In genomic region chr2:227479865-227480475, GRCh38 we compare ENCODE assay signal across 9 cellular contexts. TPM values are rescaled to one million over a fixed set of nuclear protein-coding genes. Genes with fewer than 3 reads are reported as not detected.
DNase-seq lines count a peak whose midpoint lies in the region; ATAC-seq and TF ChIP-seq lines count a peak whose summit lies in the region.
"Had no signal": no experiment of that assay in that cellular context is flagged by ENCODE, and none has a peak within 500 bp of the region (broad histone marks: within the 10 kb centered on the region; RNA-seq: fewer than 3 reads in every experiment).

No MANE protein-coding gene starts in this region.

- H3K79me2 ChIP-seq in mesendoderm (ENCODE audit: control insufficient read depth, insufficient read depth, low read length), result peaks cover 70% of the 10 kb centered on the region

- TSS peak; percentile 3 for BruUV-seq in Panc1 (replicated peaks; lab: Mats Ljungman, UMichigan)

- in situ Hi-C loops in Panc1 (cut with HindIII; ENCODE audit: low pct_unique_long_range_greater_than_20kb, low sequenced_read_pairs), result no loop called here

- POLR2A ChIA-PET in HEK293 (lab: Yijun Ruan, JAX) (no interaction called here), Panc1 (lab: Charles Lee) (interaction anchor here (0.6 kb wide), 1 partner anchor 1793 kb away, joined by 4 read pairs; no protein-coding TSS in a partner anchor)

- H3K27me3 ChIP-seq in Panc1 (ENCODE audit: control insufficient read depth, insufficient read depth, low read length) (no peaks in the 10 kb centered on the region), WERI-Rb-1 (ENCODE audit: insufficient read depth, low read depth, severe bottlenecking) (no peaks in the 10 kb centered on the region), mesendoderm (ENCODE audit: insufficient read depth, low read length, poor library complexity) (no peaks in the 10 kb centered on the region)
- H3K27me3 ChIP-seq: BLaER1 treated with 17β-estradiol and CSF1 and Interleukin-3, amounts not matched to agents 10 nM and 100 nM had no signal

- H2BK5ac ChIP-seq in mesendoderm (ENCODE audit: low read length), result no peak overlapping the region

- no peak overlapping the region for H3K4ac ChIP-seq in mesendoderm (ENCODE audit: low read depth, low read length)

- no peak overlapping the region for H3K23ac ChIP-seq in mesendoderm (ENCODE audit: low read length)

- CTCF ChIA-PET in HEK293 (lab: Yijun Ruan, JAX), result interaction anchor here (0.6 to 1.9 kb wide), 13 partner anchors 12 to 1121 kb away, joined by 3 to 10 read pairs (median 4); no protein-coding TSS in a partner anchor
- CTCF ChIA-PET in Panc1 (lab: Charles Lee), result interaction anchor here (0.8 kb wide), 1 partner anchor 180 kb away, joined by 3 read pairs; no protein-coding TSS in a partner anchor

- no peak overlapping the region for H2BK120ac ChIP-seq in mesendoderm (ENCODE audit: low read depth, low read length)

- H3K27ac ChIP-seq in HEK293 (ENCODE audit: extremely low read depth, low read depth, low read length) (no peak overlapping the region), Panc1 (ENCODE audit: low read length) (no peak overlapping the region), WERI-Rb-1 (no peak overlapping the region), mesendoderm (ENCODE audit: low read depth, low read length) (no peak overlapping the region)
- H3K27ac ChIP-seq: BLaER1 treated with 17β-estradiol and CSF1 and Interleukin-3, amounts not matched to agents 10 nM and 100 nM had no signal

- H3K4me1 Mint-ChIP-seq in type B pancreatic cell (ENCODE audit: unreplicated experiment), result peaks cover 19% of the 10 kb centered on the region

- no peak overlapping the region for H3K4me2 ChIP-seq in mesendoderm (ENCODE audit: low read length)

- no peak overlapping the region for H3K9ac ChIP-seq in mesendoderm (ENCODE audit: low read length)

- no peak overlapping the region for H3K4me3 ChIP-seq in HEK293 (ENCODE audit: low read depth, low read length)
- no peak overlapping the region for H3K4me3 ChIP-seq in Panc1 (ENCODE audit: low read depth in 2 of 2, low read length in 2 of 2)
- H3K4me3 ChIP-seq in fibroblast of the aortic adventitia (ENCODE audit: low read depth, low read length), result no peak overlapping the region
- no peak overlapping the region for H3K4me3 ChIP-seq in WERI-Rb-1 (ENCODE audit: low read depth, low read length)
- H3K4me3 ChIP-seq in mesendoderm (ENCODE audit: low read length), result no peak overlapping the region
- H3K4me3 ChIP-seq: BLaER1 treated with 17β-estradiol and CSF1 and Interleukin-3, amounts not matched to agents 10 nM and 100 nM had no signal

- peak overlapping the region; percentile 44 for H3K4me3 Mint-ChIP-seq in type B pancreatic cell

- WGBS in mesendoderm (ENCODE audit: extremely low coverage, insufficient coverage, low lambda C conversion rate), result no CpG with 5 or more reads among the region's 2 CpGs

- no peak overlapping the region for H2AK5ac ChIP-seq in mesendoderm (ENCODE audit: low read length)

- DNase-seq in NCI-H2227 treated with DMSO at 0.1 percent for 48 hours (lab: John Stamatoyannopoulos, UW) (peak; percentile 9), NCI-H2227 (lab: John Stamatoyannopoulos, UW; ENCODE audit: unreplicated experiment) (no peak), Panc1 (ENCODE audit: low read depth, low spot score) (no peak), fibroblast of the aortic adventitia (ENCODE audit: low read depth) (peak; percentile 80), type B pancreatic cell (ENCODE audit: extremely low spot score, unreplicated experiment) (no peak), WERI-Rb-1 (no peak), mesendoderm (no peak)

- H3K79me1 ChIP-seq in mesendoderm (ENCODE audit: low read length), result peaks cover 5% of the 10 kb centered on the region

- intact Hi-C loops in Panc1 (cut with micrococcal nuclease; ENCODE audit: unreplicated experiment), result no loop called here

- 0 out of 2 replicates have a peak, but pooled peaks cover 7% of the 10 kb centered on the region for H3K4me1 ChIP-seq in HEK293 (ENCODE audit: control insufficient read depth, insufficient read depth, low read length)
- peaks cover 26% of the 10 kb centered on the region; the same call in 1 of the 2 replicates for H3K4me1 ChIP-seq in Panc1 (ENCODE audit: control insufficient read depth, insufficient read depth, low read length)
- no peaks in the 10 kb centered on the region for H3K4me1 ChIP-seq in mesendoderm (ENCODE audit: control insufficient read depth, low read depth, low read length)

- ATAC-seq in Panc1, result peak; percentile 54; the same call in 1 of the 2 replicates

- H3K36me3 Mint-ChIP-seq in type B pancreatic cell, result peaks cover 7% of the 10 kb centered on the region

- H3K36me3 ChIP-seq in HEK293 (ENCODE audit: control insufficient read depth in 2 of 2, insufficient read depth in 1 of 2, low read length in 2 of 2) (no peaks in the 10 kb centered on the region), Panc1 (ENCODE audit: control insufficient read depth, insufficient read depth, low read length) (no peaks in the 10 kb centered on the region; the same call in 1 of the 2 replicates), WERI-Rb-1 (no peaks in the 10 kb centered on the region), mesendoderm (ENCODE audit: control insufficient read depth, insufficient read depth, low read length) (no peaks in the 10 kb centered on the region)

- no peak overlapping the region for H2BK15ac ChIP-seq in mesendoderm (replicated peaks; ENCODE audit: low read depth)

- TF ChIP-seq CTCF in HEK293 (tag by site-specific recombination; IDR thresholded peaks at IDR 0.05) (peak; percentile 63), Panc1 (IDR thresholded peaks at IDR 0.05) (peak; percentile 28; the same call in 1 of the 2 replicates), fibroblast of the aortic adventitia (IDR thresholded peaks at IDR 0.05; ENCODE audit: insufficient read depth, low read length) (peak; percentile 55), type B pancreatic cell (conservative IDR thresholded peaks at IDR 0.05) (peak; percentile 34), WERI-Rb-1 (IDR thresholded peaks at IDR 0.05; ENCODE audit: low read depth, low read length) (no peak)

- no peak overlapping the region for H4K5ac ChIP-seq in mesendoderm (ENCODE audit: low read length)

- no peaks in the 10 kb centered on the region for H3K9me3 Mint-ChIP-seq in type B pancreatic cell

- H3K56ac ChIP-seq in mesendoderm (ENCODE audit: low read length), result no peak overlapping the region

- no peaks in the 10 kb centered on the region for H3K27me3 Mint-ChIP-seq in type B pancreatic cell

- H3K9me3 ChIP-seq in HEK293 (ENCODE audit: control insufficient read depth, insufficient read depth, low read depth, low read length), result no peaks in the 10 kb centered on the region
- no peaks in the 10 kb centered on the region for H3K9me3 ChIP-seq in Panc1 (ENCODE audit: control insufficient read depth, insufficient read depth, low read depth, low read length)
- no peaks in the 10 kb centered on the region for H3K9me3 ChIP-seq in WERI-Rb-1 (ENCODE audit: severe bottlenecking)

- no peak overlapping the region for H3K18ac ChIP-seq in mesendoderm (ENCODE audit: low read length)

- no peak overlapping the region for H4K8ac ChIP-seq in mesendoderm (ENCODE audit: low read depth, low read length)

- peak overlapping the region; percentile 31 for H3K27ac Mint-ChIP-seq in type B pancreatic cell

TF ChIP-seq in HEK293, 187 proteins besides CTCF, POLR2A, EP300 and RAD21 (continues in another document):
- TF ChIP-seq ZNF626 (tag by site-specific recombination; IDR thresholded peaks at IDR 0.05), result no peak
- TF ChIP-seq ZNF426 (tag by site-specific recombination; IDR thresholded peaks at IDR 0.05), result no peak
- TF ChIP-seq SP7 (tag by site-specific recombination; IDR thresholded peaks at IDR 0.05), result peak; percentile 89
- peak; percentile 40; the same call in 1 of the 2 replicates for TF ChIP-seq TRIM28 (IDR thresholded peaks at IDR 0.05; ENCODE audit: borderline replicate concordance, low read length)
- TF ChIP-seq ZBTB10 (tag by site-specific recombination; IDR thresholded peaks at IDR 0.05), result no peak
- 0 out of 2 replicates have a peak, but pooled peaks have one; percentile 18 for TF ChIP-seq GLIS1 (tag by site-specific recombination; IDR thresholded peaks at IDR 0.05)
- TF ChIP-seq PRDM6 (tag by site-specific recombination; IDR thresholded peaks at IDR 0.05), result no peak

RNA-seq across cellular contexts. Expression of gene AGFG1, which starts 8.0 kb away (rescaled TPM):
- 98.5 TPM for total RNA-seq in Panc1 (2021; ENCODE audit: unreplicated experiment)
- 52.1 TPM for polyA plus RNA-seq in Panc1 (2012; ENCODE audit: insufficient read length)
- total RNA-seq in fibroblast of the aortic adventitia (ENCODE audit: low replicate concordance), result 10.8 and 81.3 TPM in 2 replicates
- total RNA-seq in type B pancreatic cell (ENCODE audit: low replicate concordance), result 63.2 and 75.6 TPM in 2 replicates
- polyA plus RNA-seq in mesendoderm (2013, experiment 1 of 2), result 68.7 TPM
- 69.9 TPM for polyA plus RNA-seq in mesendoderm (2013, experiment 2 of 2)

Comparison
In these comparisons a context has a peak if more than half of its experiments do, and no peak if none do; other contexts are left out.
1. DNase-seq: peak in NCI-H2227 treated with DMSO at 0.1 percent for 48 hours (single experiment) and fibroblast of the aortic adventitia (single experiment); none in NCI-H2227 (single experiment), Panc1 (single experiment), type B pancreatic cell (single experiment), WERI-Rb-1 (single experiment) and mesendoderm (single experiment).